ENCODE assay signal across 1 cellular context in the genomic region with DNA sequence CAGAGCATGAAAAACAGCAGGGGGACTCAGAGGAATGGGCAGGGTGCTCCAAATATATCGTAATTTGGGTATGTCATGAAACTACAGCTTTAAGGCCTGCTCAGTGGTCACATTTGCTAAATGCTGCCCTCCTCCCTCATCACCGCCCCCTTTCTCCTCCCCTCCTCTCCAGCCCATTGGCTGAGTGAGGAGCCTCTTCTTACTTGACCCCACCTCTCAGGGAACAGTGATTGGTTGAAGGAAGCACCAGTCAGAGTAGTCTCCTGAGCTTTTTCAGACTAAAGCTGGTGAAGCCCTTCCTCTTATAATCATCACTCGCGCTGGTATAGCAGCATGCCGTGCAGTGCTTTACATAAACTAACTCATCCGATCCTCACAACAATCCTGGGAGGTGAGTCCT.
TF ChIP-seq lines count a peak whose summit lies in the region.

No MANE protein-coding gene starts in this region.

TF ChIP-seq in SK-N-SH treated with all-trans-retinoic acid at 6 μM for 48 hours, 23 proteins besides CTCF, POLR2A, EP300 and RAD21 (continued from another document):
- TF ChIP-seq, protein P1, sequence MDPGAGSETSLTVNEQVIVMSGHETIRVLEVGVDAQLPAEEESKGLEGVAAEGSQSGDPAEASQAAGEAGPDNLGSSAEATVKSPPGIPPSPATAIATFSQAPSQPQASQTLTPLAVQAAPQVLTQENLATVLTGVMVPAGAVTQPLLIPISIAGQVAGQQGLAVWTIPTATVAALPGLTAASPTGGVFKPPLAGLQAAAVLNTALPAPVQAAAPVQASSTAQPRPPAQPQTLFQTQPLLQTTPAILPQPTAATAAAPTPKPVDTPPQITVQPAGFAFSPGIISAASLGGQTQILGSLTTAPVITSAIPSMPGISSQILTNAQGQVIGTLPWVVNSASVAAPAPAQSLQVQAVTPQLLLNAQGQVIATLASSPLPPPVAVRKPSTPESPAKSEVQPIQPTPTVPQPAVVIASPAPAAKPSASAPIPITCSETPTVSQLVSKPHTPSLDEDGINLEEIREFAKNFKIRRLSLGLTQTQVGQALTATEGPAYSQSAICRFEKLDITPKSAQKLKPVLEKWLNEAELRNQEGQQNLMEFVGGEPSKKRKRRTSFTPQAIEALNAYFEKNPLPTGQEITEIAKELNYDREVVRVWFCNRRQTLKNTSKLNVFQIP (CRISPR knock-in tag; IDR thresholded peaks at IDR 0.05; ENCODE audit: borderline replicate concordance, low read depth), result no peak
- TF ChIP-seq ISL1 (CRISPR knock-in tag; IDR thresholded peaks at IDR 0.05) (no peak), SNAI2 (CRISPR knock-in tag; IDR thresholded peaks at IDR 0.05) (no peak), TCF4 (CRISPR knock-in tag; IDR thresholded peaks at IDR 0.05; ENCODE audit: borderline replicate concordance) (no peak), GLIS3 (CRISPR knock-in tag; IDR thresholded peaks at IDR 0.05) (no peak), ZNF8 (CRISPR knock-in tag; IDR thresholded peaks at IDR 0.05) (no peak), BACH2 (CRISPR knock-in tag; IDR thresholded peaks at IDR 0.05; ENCODE audit: borderline replicate concordance) (no peak), ESRRG (CRISPR knock-in tag; IDR thresholded peaks at IDR 0.05) (no peak), CSDC2 (CRISPR knock-in tag; IDR thresholded peaks at IDR 0.05) (no peak), ZFP3 (CRISPR knock-in tag; IDR thresholded peaks at IDR 0.05) (no peak), ZNF565 (CRISPR knock-in tag; conservative IDR thresholded peaks at IDR 0.05; ENCODE audit: low read depth) (no peak), TOX (CRISPR knock-in tag; IDR thresholded peaks at IDR 0.05; ENCODE audit: borderline replicate concordance) (no peak)
- TF ChIP-seq, protein P2, sequence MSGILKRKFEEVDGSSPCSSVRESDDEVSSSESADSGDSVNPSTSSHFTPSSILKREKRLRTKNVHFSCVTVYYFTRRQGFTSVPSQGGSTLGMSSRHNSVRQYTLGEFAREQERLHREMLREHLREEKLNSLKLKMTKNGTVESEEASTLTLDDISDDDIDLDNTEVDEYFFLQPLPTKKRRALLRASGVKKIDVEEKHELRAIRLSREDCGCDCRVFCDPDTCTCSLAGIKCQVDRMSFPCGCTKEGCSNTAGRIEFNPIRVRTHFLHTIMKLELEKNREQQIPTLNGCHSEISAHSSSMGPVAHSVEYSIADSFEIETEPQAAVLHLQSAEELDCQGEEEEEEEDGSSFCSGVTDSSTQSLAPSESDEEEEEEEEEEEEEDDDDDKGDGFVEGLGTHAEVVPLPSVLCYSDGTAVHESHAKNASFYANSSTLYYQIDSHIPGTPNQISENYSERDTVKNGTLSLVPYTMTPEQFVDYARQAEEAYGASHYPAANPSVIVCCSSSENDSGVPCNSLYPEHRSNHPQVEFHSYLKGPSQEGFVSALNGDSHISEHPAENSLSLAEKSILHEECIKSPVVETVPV (CRISPR knock-in tag; IDR thresholded peaks at IDR 0.05), result no peak
